Comparison of ENCODE assay signal across 12 cellular contexts in the genomic region with DNA sequence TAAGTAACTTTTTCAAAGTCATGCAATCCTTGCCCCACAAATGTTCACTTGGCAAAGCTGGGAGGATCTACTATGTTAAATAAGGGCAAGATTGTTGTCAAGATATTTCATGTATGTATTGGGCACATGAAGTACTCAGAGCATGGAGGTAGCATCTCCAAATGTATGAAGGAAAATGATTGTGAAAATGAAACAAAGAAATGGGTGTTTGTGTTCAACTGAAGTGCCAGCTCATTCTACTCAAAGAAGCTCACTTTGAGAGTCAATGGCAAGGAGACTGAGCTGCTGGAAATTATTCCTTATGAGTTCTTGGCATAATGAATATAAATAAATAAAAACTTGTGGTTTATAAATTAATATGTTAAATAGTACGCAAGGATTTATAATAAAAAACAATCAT.
"Had no signal": no experiment of that assay in that cellular context is flagged by ENCODE, and none has a peak within 500 bp of the region (broad histone marks: within the 10 kb centered on the region; RNA-seq: fewer than 3 reads in every experiment).

No MANE protein-coding gene starts in this region.

- DNase-seq: activated CD4-positive, alpha-beta T cell treated with anti-CD3 and anti-CD28 coated beads, Interleukin-2, amount 10 ng/mL, durations not matched to agents 24 days and 14 days; activated naive CD4-positive, alpha-beta T cell treated with anti-CD3 and anti-CD28 coated beads, Interleukin-2, amount 10 ng/mL, durations not matched to agents 7 days and 5 days; left ventricle myocardium inferior; mesenchymal stem cell; nucleus accumbens; right cardiac atrium; small intestine; stomach had no signal

- H3K9me3 ChIP-seq: gastroesophageal sphincter, left ventricle myocardium inferior, stomach had no signal

- H3K9me3 Mint-ChIP-seq: activated CD4-positive, alpha-beta T cell treated with anti-CD3 and anti-CD28 coated beads, Interleukin-2, amount 10 ng/mL, durations not matched to agents 24 days and 14 days; activated naive CD4-positive, alpha-beta T cell treated with anti-CD3 and anti-CD28 coated beads, Interleukin-2, amount 10 ng/mL, durations not matched to agents 7 days and 5 days; natural killer cell treated with Interleukin-12 subunit alpha and Interleukin-12 subunit beta and Interleukin-15 and Interleukin-18, amount 100 ng/mL, for 72 hours; WTC11 had no signal

- H3K4me3 ChIP-seq: gastroesophageal sphincter, left ventricle myocardium inferior, stomach had no signal

- ATAC-seq: gastroesophageal sphincter; natural killer cell treated with Interleukin-12 subunit alpha and Interleukin-12 subunit beta and Interleukin-15 and Interleukin-18, amount 100 ng/mL, for 72 hours; right cardiac atrium had no signal

- H3K27me3 ChIP-seq: gastroesophageal sphincter, stomach had no signal

- H3K4me1 Mint-ChIP-seq: activated CD4-positive, alpha-beta T cell treated with anti-CD3 and anti-CD28 coated beads, Interleukin-2, amount 10 ng/mL, durations not matched to agents 24 days and 14 days; activated naive CD4-positive, alpha-beta T cell treated with anti-CD3 and anti-CD28 coated beads, Interleukin-2, amount 10 ng/mL, durations not matched to agents 7 days and 5 days; WTC11 had no signal

- H3K4me3 Mint-ChIP-seq: activated CD4-positive, alpha-beta T cell treated with anti-CD3 and anti-CD28 coated beads, Interleukin-2, amount 10 ng/mL, durations not matched to agents 24 days and 14 days; activated naive CD4-positive, alpha-beta T cell treated with anti-CD3 and anti-CD28 coated beads, Interleukin-2, amount 10 ng/mL, durations not matched to agents 7 days and 5 days; natural killer cell treated with Interleukin-12 subunit alpha and Interleukin-12 subunit beta and Interleukin-15 and Interleukin-18, amount 100 ng/mL, for 72 hours; WTC11 had no signal

- H3K36me3 Mint-ChIP-seq: activated naive CD4-positive, alpha-beta T cell treated with anti-CD3 and anti-CD28 coated beads, Interleukin-2, amount 10 ng/mL, durations not matched to agents 7 days and 5 days; natural killer cell treated with Interleukin-12 subunit alpha and Interleukin-12 subunit beta and Interleukin-15 and Interleukin-18, amount 100 ng/mL, for 72 hours; WTC11 had no signal

- H3K36me3 ChIP-seq: gastroesophageal sphincter, left ventricle myocardium inferior, stomach had no signal

- H3K27ac ChIP-seq: gastroesophageal sphincter, left ventricle myocardium inferior, stomach had no signal

- H3K27ac Mint-ChIP-seq: activated CD4-positive, alpha-beta T cell treated with anti-CD3 and anti-CD28 coated beads, Interleukin-2, amount 10 ng/mL, durations not matched to agents 24 days and 14 days; activated naive CD4-positive, alpha-beta T cell treated with anti-CD3 and anti-CD28 coated beads, Interleukin-2, amount 10 ng/mL, durations not matched to agents 7 days and 5 days; natural killer cell treated with Interleukin-12 subunit alpha and Interleukin-12 subunit beta and Interleukin-15 and Interleukin-18, amount 100 ng/mL, for 72 hours; progenitor cell of endocrine pancreas; WTC11 had no signal

- H3K4me1 ChIP-seq: gastroesophageal sphincter, left ventricle myocardium inferior, stomach had no signal
